Comparison of ENCODE assay signal across 10 cellular contexts in genomic region chr10:119176166-119176565, GRCh38. TPM values are rescaled to one million over a fixed set of nuclear protein-coding genes. Genes with fewer than 3 reads are reported as not detected.
A peak's percentile ranks its signal among the peaks of the same experiment; 100 is the strongest.
DNase-seq lines count a peak whose midpoint lies in the region; ATAC-seq, FAIRE-seq and TF ChIP-seq lines count a peak whose summit lies in the region.
"Had no signal": no experiment of that assay in that cellular context is flagged by ENCODE, and none has a peak within 500 bp of the region (broad histone marks: within the 10 kb centered on the region; RNA-seq: fewer than 3 reads in every experiment).

No MANE protein-coding gene starts in this region.

- H3K4me1 ChIP-seq in A673 (ENCODE audit: insufficient read depth, low read length, poor library complexity, severe bottlenecking) (peaks cover 21% of the 10 kb centered on the region), hepatocyte (ENCODE audit: insufficient read depth) (peaks cover 17% of the 10 kb centered on the region), kidney (ENCODE audit: control insufficient read depth in 1 of 2, insufficient read depth in 1 of 2, low read depth in 1 of 2, low read length in 2 of 2) (peaks cover 3% of the 10 kb centered on the region in 2 donors)

- peaks cover 44% of the 10 kb centered on the region for H3K79me2 ChIP-seq in hepatocyte

- no peak for DNase-seq in A673 (ENCODE audit: low spot score)
- no peak for DNase-seq in activated T-cell treated with anti-CD3 and anti-CD28 coated beads, Interleukin-2, amount 50 U/mL, for 72 hours
- peak; percentile 22 for DNase-seq in hepatocyte (ENCODE audit: low spot score)
- no peak for DNase-seq in omental fat pad (ENCODE audit: low spot score)
- DNase-seq in HTR-8/SVneo (ENCODE audit: insufficient read length, low spot score): no peak
- DNase-seq in kidney: no peak
- DNase-seq: activated CD4-positive, alpha-beta T cell treated with anti-CD3 and anti-CD28 coated beads, Interleukin-2, amount 50 U/mL, for 48 hours had no signal

- no peaks in the 10 kb centered on the region for H3K9me3 Mint-ChIP-seq in activated T-cell treated with anti-CD3 and anti-CD28 coated beads, Interleukin-2, amount 50 U/mL, for 72 hours

- H3K4me3 Mint-ChIP-seq in activated T-cell treated with anti-CD3 and anti-CD28 coated beads, Interleukin-2, amount 50 U/mL, for 72 hours: peak overlapping the region; percentile 82 to 98

- H3K27me3 Mint-ChIP-seq in activated T-cell treated with anti-CD3 and anti-CD28 coated beads, Interleukin-2, amount 50 U/mL, for 72 hours (ENCODE audit: low read depth): no peaks in the 10 kb centered on the region

- intact Hi-C loops in A673 (cut with micrococcal nuclease; ENCODE audit: unreplicated experiment) (no loop called here), kidney (cut with DNase I) (no loop called here)

- ATAC-seq in HG02610 (IDR thresholded peaks at IDR 0.05; ENCODE audit: unreplicated experiment) (peak; percentile 52), omental fat pad (ENCODE audit: low FRiP score) (no peak), HG02852 (IDR thresholded peaks at IDR 0.05; ENCODE audit: unreplicated experiment) (no peak)
- ATAC-seq in activated T-cell treated with anti-CD3 and anti-CD28 coated beads, Interleukin-2, amount 50 U/mL, for 72 hours (replicated peaks in 1 of 2): peak; percentile 39 to 47

- peak overlapping the region; percentile 84 for H3K4me2 ChIP-seq in hepatocyte

- POLR2A ChIA-PET in A673 (lab: Charles Lee; ENCODE audit: low non-redundant PET): no interaction called here

- BruUV-seq in A673 (replicated peaks; lab: Mats Ljungman, UMichigan): TSS peak; percentile 20

- H4K20me1 ChIP-seq in hepatocyte (ENCODE audit: insufficient read depth, poor library complexity, severe bottlenecking): no peaks in the 10 kb centered on the region

- H3K36me3 Mint-ChIP-seq in activated T-cell treated with anti-CD3 and anti-CD28 coated beads, Interleukin-2, amount 50 U/mL, for 72 hours (ENCODE audit: insufficient read depth in 2 of 2): peaks cover 15 to 18% of the 10 kb centered on the region in 2 donors

- no peaks in the 10 kb centered on the region for H3K9me2 ChIP-seq in hepatocyte (replicated peaks; ENCODE audit: insufficient read depth)

- WGBS in hepatocyte (ENCODE audit: low lambda C conversion rate, missing lambda C conversion rate): 73% methylated on average over 6 of the region's 6 CpGs

- TF ChIP-seq CTCF in A673 (conservative IDR thresholded peaks at IDR 0.05; ENCODE audit: low read depth, low read length) (no peak), hepatocyte (IDR thresholded peaks at IDR 0.05; ENCODE audit: poor library complexity) (no peak), omental fat pad (IDR thresholded peaks at IDR 0.05) (no peak), kidney (IDR thresholded peaks at IDR 0.05; ENCODE audit: borderline replicate concordance, extremely low read depth, insufficient read depth) (no peak)

- no peaks in the 10 kb centered on the region for H3K9me3 ChIP-seq in A673 (ENCODE audit: low read depth, low read length, poor library complexity, severe bottlenecking)
- no peaks in the 10 kb centered on the region for H3K9me3 ChIP-seq in hepatocyte (ENCODE audit: low read depth)
- no peaks in the 10 kb centered on the region for H3K9me3 ChIP-seq in kidney (ENCODE audit: control insufficient read depth in 1 of 2, low read length in 2 of 2)

- H3K9ac ChIP-seq in kidney (ENCODE audit: low read length in 2 of 2): no peak overlapping the region

- H3K27ac Mint-ChIP-seq in activated T-cell treated with anti-CD3 and anti-CD28 coated beads, Interleukin-2, amount 50 U/mL, for 72 hours: peak overlapping the region; percentile 88

- H3K36me3 ChIP-seq in A673 (ENCODE audit: insufficient read depth, low read length, poor library complexity, severe bottlenecking) (peaks cover 51% of the 10 kb centered on the region), hepatocyte (replicated peaks; ENCODE audit: insufficient read depth, low read depth) (no peaks in the 10 kb centered on the region), kidney (ENCODE audit: control insufficient read depth in 1 of 2, insufficient read depth in 2 of 2, low read length in 2 of 2) (peaks cover 8 to 28% of the 10 kb centered on the region in 2 donors)

- H3K27ac ChIP-seq in A673 (ENCODE audit: low read depth, low read length, poor library complexity, severe bottlenecking): no peak overlapping the region
- H3K27ac ChIP-seq in hepatocyte: peak overlapping the region; percentile 91
- H3K27ac ChIP-seq in kidney (ENCODE audit: low read depth in 2 of 2, low read length in 2 of 2): no peak overlapping the region

- H3K27me3 ChIP-seq in A673 (replicated peaks; ENCODE audit: insufficient read depth, low read depth, low read length, poor library complexity) (no peaks in the 10 kb centered on the region), hepatocyte (no peaks in the 10 kb centered on the region)

- no peak overlapping the region for H2AFZ ChIP-seq in hepatocyte

- H3K4me3 ChIP-seq in A673 (ENCODE audit: low read depth, low read length, poor library complexity, severe bottlenecking): no peak overlapping the region
- H3K4me3 ChIP-seq in hepatocyte: no peak overlapping the region
- H3K4me3 ChIP-seq in kidney (ENCODE audit: low read length in 2 of 2): no peak overlapping the region

- CTCF ChIA-PET in A673 (lab: Charles Lee): no interaction called here

- peaks cover 56% of the 10 kb centered on the region for H3K4me1 Mint-ChIP-seq in activated T-cell treated with anti-CD3 and anti-CD28 coated beads, Interleukin-2, amount 50 U/mL, for 72 hours (ENCODE audit: low read depth)

- FAIRE-seq in HTR-8/SVneo (lab: Jason Lieb, UNC): no peak
- FAIRE-seq in kidney (lab: Jason Lieb, UNC): no peak
- FAIRE-seq: islet of Langerhans had no signal

RNA-seq across cellular contexts. Expression of gene PRDX3, which starts 2.4 kb away (rescaled TPM):
- total RNA-seq in A673 (2021): 215 and 234 TPM in 2 replicates
- 100 to 1,000 TPM; 125 to 134 TPM for total RNA-seq in activated T-cell treated with anti-CD3 and anti-CD28 coated beads, Interleukin-2, amount 50 U/mL, for 72 hours
- 326 and 333 TPM in 2 replicates for total RNA-seq in hepatocyte
- 282 and 294 TPM in 2 replicates for polyA plus RNA-seq in hepatocyte
- total RNA-seq in omental fat pad: 100 to 1,000 TPM; 125 to 201 (median 156) TPM
- 118 TPM for total RNA-seq in kidney
- polyA plus RNA-seq in kidney (ENCODE audit: insufficient read depth, low read depth, low replicate concordance): 294 TPM

RNA-seq across cellular contexts. Expression of gene SFXN4, which starts 10.7 kb away (rescaled TPM):
- 67.3 and 72.9 TPM in 2 replicates for total RNA-seq in A673 (2021)
- 10 to 100 TPM; 31.0 to 35.1 TPM for total RNA-seq in activated T-cell treated with anti-CD3 and anti-CD28 coated beads, Interleukin-2, amount 50 U/mL, for 72 hours
- 22.8 and 27.2 TPM in 2 replicates for total RNA-seq in hepatocyte
- polyA plus RNA-seq in hepatocyte: 40.3 and 41.5 TPM in 2 replicates
- total RNA-seq in omental fat pad: 10 to 100 TPM; 17.1 to 30.1 (median 24.2) TPM
- total RNA-seq in kidney: 21.9 TPM
- polyA plus RNA-seq in kidney (ENCODE audit: insufficient read depth, low read depth, low replicate concordance): 59.7 TPM

RNA-seq across cellular contexts. Expression of gene GRK5, which starts 31.2 kb away (rescaled TPM):
- total RNA-seq in A673 (2021): 54.7 and 58.2 TPM in 2 replicates
- 10 to 100 TPM; 24.8 to 28.1 TPM for total RNA-seq in activated T-cell treated with anti-CD3 and anti-CD28 coated beads, Interleukin-2, amount 50 U/mL, for 72 hours
- total RNA-seq in hepatocyte: 19.9 and 20.5 TPM in 2 replicates
- polyA plus RNA-seq in hepatocyte: 7.6 and 8.7 TPM in 2 replicates
- total RNA-seq in omental fat pad: 10 to 100 TPM; 15.9 to 53.8 (median 18.4) TPM
- 18.7 TPM for total RNA-seq in kidney
- 7.3 TPM for polyA plus RNA-seq in kidney (ENCODE audit: insufficient read depth, low read depth, low replicate concordance)

Comparison
In these comparisons a context has a peak if more than half of its experiments do, and no peak if none do; other contexts are left out.
1. ATAC-seq: peak in HG02610 (single experiment) and activated T-cell treated with anti-CD3 and anti-CD28 coated beads, Interleukin-2, amount 50 U/mL, for 72 hours (2 of 2); none in omental fat pad (single experiment) and HG02852 (single experiment).